Comparison of ENCODE assay signal across 8 cellular contexts in genomic region chr1:201376464-201377374, GRCh38. TPM values are rescaled to one million over a fixed set of nuclear protein-coding genes. Genes with fewer than 3 reads are reported as not detected.
DNase-seq lines count a peak whose midpoint lies in the region; ATAC-seq, FAIRE-seq and TF ChIP-seq lines count a peak whose summit lies in the region.

No MANE protein-coding gene starts in this region.

- no peaks in the 10 kb centered on the region for H3K79me1 ChIP-seq in H9 (ENCODE audit: insufficient read depth, low read depth, low read length, poor library complexity, severe bottlenecking)

- FAIRE-seq in small intestine (lab: Jason Lieb, UNC): no peak

- H3K4me3 ChIP-seq in foreskin fibroblast (ENCODE audit: low read depth in 1 of 2, low read length in 2 of 2) (no peak overlapping the region), small intestine (ENCODE audit: low read depth in 1 of 2, low read length in 2 of 2) (no peak overlapping the region)

- H3K14ac ChIP-seq in H9 (ENCODE audit: insufficient read depth, low read length): peak overlapping the region; percentile 59; the same call in 1 of the 2 replicates

- peak overlapping the region; percentile 98 to 99 (median 99) for H3K27ac Mint-ChIP-seq in H9

- H3K36me3 ChIP-seq in small intestine (ENCODE audit: control insufficient read depth in 2 of 2, insufficient read depth in 2 of 2, low read length in 2 of 2): no peaks in the 10 kb centered on the region

- intact Hi-C loops in posterior cingulate gyrus (cut with DNase I): no loop called here

- no peaks in the 10 kb centered on the region for H4K20me1 ChIP-seq in H9 (ENCODE audit: control insufficient read depth, insufficient read depth, insufficient read length)

- no peaks in the 10 kb centered on the region for H3K79me2 ChIP-seq in H9 (ENCODE audit: insufficient read depth, low read length)

- ATAC-seq in GM21367 (IDR thresholded peaks at IDR 0.05; ENCODE audit: unreplicated experiment) (no peak), GM19328 (IDR thresholded peaks at IDR 0.05; ENCODE audit: unreplicated experiment) (no peak)

- no peak overlapping the region for H4K5ac ChIP-seq in H9 (ENCODE audit: insufficient read length, low read depth, low read length)

- H2BK120ac ChIP-seq in H9 (ENCODE audit: low read depth, low read length, poor library complexity, severe bottlenecking): no peak overlapping the region

- H3K36me3 Mint-ChIP-seq in H9 (ENCODE audit: insufficient read depth in 1 of 3, low read depth in 3 of 3): peaks cover 0 to 7% (median 3%) of the 10 kb centered on the region in 3 experiments; a peak in 2 of 7 replicates

- H2BK15ac ChIP-seq in H9 (ENCODE audit: low read depth, low read length): no peak overlapping the region

- no peak overlapping the region for H3K56ac ChIP-seq in H9 (ENCODE audit: insufficient read length, low read depth, low read length)

- peak overlapping the region; percentile 93 for H3K18ac ChIP-seq in H9 (ENCODE audit: insufficient read length, low read depth, low read length)

- no peak overlapping the region for H4K8ac ChIP-seq in H9 (replicated peaks; ENCODE audit: insufficient read length, low read depth, low read length)

- peaks cover 60 to 68% of the 10 kb centered on the region in 2 experiments for H3K4me1 Mint-ChIP-seq in H9

- H3K23me2 ChIP-seq in H9 (ENCODE audit: insufficient read length, low read depth, low read length, poor library complexity, severe bottlenecking): no peaks in the 10 kb centered on the region

- no peak overlapping the region for H2AFZ ChIP-seq in H9 (ENCODE audit: low read length)

- H3K27ac ChIP-seq in H9 (ENCODE audit: insufficient read length, low read depth, low read length) (peak overlapping the region; percentile 95), small intestine (ENCODE audit: low read depth in 1 of 2, low read length in 1 of 2) (no peak overlapping the region)

- no peak overlapping the region for H2BK20ac ChIP-seq in H9 (ENCODE audit: low read depth, low read length, poor library complexity, severe bottlenecking)

- peak; percentile 83 for TF ChIP-seq CTCF in H9 (conservative IDR thresholded peaks at IDR 0.05)
- peak; percentile 55 for TF ChIP-seq CTCF in foreskin fibroblast (IDR thresholded peaks at IDR 0.05; ENCODE audit: low read depth, low read length)

- H3K9ac ChIP-seq in H9 (ENCODE audit: extremely low read depth, insufficient read length, low read length): no peak overlapping the region

- H4K91ac ChIP-seq in H9 (ENCODE audit: insufficient read length, low read depth, low read length): no peak overlapping the region

- peak; percentile 76 for DNase-seq in COLO829 (ENCODE audit: low spot score)
- peak; percentile 92 for DNase-seq in H9
- DNase-seq in RKO (ENCODE audit: low spot score): peak; percentile 35
- peak; percentile 7 to 42 for DNase-seq in foreskin fibroblast
- peak; percentile 61 for DNase-seq in small intestine
- DNase-seq in posterior cingulate gyrus: no peak

- H3K4ac ChIP-seq in H9 (ENCODE audit: low read depth, low read length): no peak overlapping the region

- H2AK5ac ChIP-seq in H9 (ENCODE audit: insufficient read length, low read length): no peak overlapping the region

- no peaks in the 10 kb centered on the region for H3K9me3 Mint-ChIP-seq in H9

- H3K23ac ChIP-seq in H9 (ENCODE audit: insufficient read length, low read depth, low read length): no peak overlapping the region

- H3K9me3 ChIP-seq in H9 (ENCODE audit: control insufficient read depth, low read depth, low read length): no peaks in the 10 kb centered on the region
- H3K9me3 ChIP-seq in small intestine (ENCODE audit: control insufficient read depth, low read depth): no peaks in the 10 kb centered on the region

- peak overlapping the region; percentile 38 for H3K4me2 ChIP-seq in H9 (ENCODE audit: insufficient read depth, insufficient read length, low read length)

- peak overlapping the region; percentile 41 to 58; a peak in 4 of 5 replicates for H3K4me3 Mint-ChIP-seq in H9

- H3K4me1 ChIP-seq in H9 (ENCODE audit: insufficient read depth, low read length): peaks cover 19% of the 10 kb centered on the region; the same call in 1 of the 2 replicates
- H3K4me1 ChIP-seq in small intestine (ENCODE audit: control insufficient read depth in 2 of 2, insufficient read depth in 1 of 2, low read depth in 1 of 2, low read length in 1 of 2): no peaks in the 10 kb centered on the region

- H2BK12ac ChIP-seq in H9 (ENCODE audit: insufficient read length, low read depth, low read length): peak overlapping the region; percentile 35

- H3T11ph ChIP-seq in H9 (ENCODE audit: low read length): no peak overlapping the region

- H2BK5ac ChIP-seq in H9 (ENCODE audit: insufficient read length, low read length): no peak overlapping the region

- peaks cover 12% of the 10 kb centered on the region for H3K27me3 Mint-ChIP-seq in H9 (ENCODE audit: low read depth)

- no CpG with 5 or more reads among the region's 11 CpGs for WGBS in H9 (ENCODE audit: extremely low coverage, insufficient read length, low lambda C conversion rate)
- WGBS in small intestine, 3 donors: 23 to 38% (median 35%) methylated on average over 11 of the region's 11 CpGs

- H3K27me3 ChIP-seq in H9 (ENCODE audit: insufficient read depth, low read length): no peaks in the 10 kb centered on the region; the same call in 1 of the 2 replicates
- no peaks in the 10 kb centered on the region for H3K27me3 ChIP-seq in small intestine (ENCODE audit: control insufficient read depth in 2 of 2, insufficient read depth in 2 of 2, low read length in 2 of 2)

RNA-seq across cellular contexts. Expression of gene TNNT2, which starts 0.8 kb away (rescaled TPM):
- total RNA-seq in H9 (2021): 5.9 and 8.6 TPM in 2 replicates
- polyA plus RNA-seq in small intestine: 10 to 100 TPM in 1 of 3 donors, 1 to 10 TPM in 1, under 1 TPM in 1; 0.78 to 86.7 (median 4.0) TPM

RNA-seq across cellular contexts. Expression of gene LAD1, which starts 22.4 kb away (rescaled TPM):
- 29.0 and 30.1 TPM in 2 replicates for total RNA-seq in H9 (2021)
- polyA plus RNA-seq in small intestine: 100 to 1,000 TPM; 108 to 131 (median 130) TPM

RNA-seq across cellular contexts. Expression of gene TNNI1, which starts 44.8 kb away (rescaled TPM):
- 0.29 TPM in 1 of 2 replicates, not detected in the other for total RNA-seq in H9 (2021)
- polyA plus RNA-seq in small intestine: 1 to 10 TPM in 2 of 3 donors, under 1 TPM in 1; 0.01 to 5.8 (median 3.2) TPM

Comparison
In these comparisons a context has a peak if more than half of its experiments do, and no peak if none do; other contexts are left out.
1. DNase-seq: peak in COLO829 (single experiment), H9 (single experiment), RKO (single experiment), foreskin fibroblast (2 of 2) and small intestine (single experiment); none in posterior cingulate gyrus (0 of 10).